In genomic region chr2:180980185-180980942, GRCh38 we compare ENCODE assay signal across 8 cellular contexts.
DNase-seq lines count a peak whose midpoint lies in the region; ATAC-seq and TF ChIP-seq lines count a peak whose summit lies in the region.

Gene UBE2E3 (plus strand): TSS chr2:180980605. CDS start chr2:180982043, 1,438 bp downstream.

- ATAC-seq in GM21367 (IDR thresholded peaks at IDR 0.05; ENCODE audit: unreplicated experiment): peak; percentile 70

- no peaks in the 10 kb centered on the region for H3K9me3 ChIP-seq in HUES48 (ENCODE audit: control insufficient read depth, insufficient read depth, low read length)

- H3K27ac ChIP-seq in HUES48 (ENCODE audit: low read depth, low read length): peak within 1 kb of the TSS; percentile 74

- peaks cover 13% of the 10 kb centered on the region for H3K36me3 Mint-ChIP-seq in nephron (ENCODE audit: low read depth)
- H3K36me3 Mint-ChIP-seq in stimulated activated naive CD8-positive, alpha-beta T cell treated with anti-CD3 and anti-CD28 coated beads, Interleukin-15, Interleukin-2, amounts not matched to agents 100 ng/mL and 50 ng/mL, for 24 hours (ENCODE audit: low read depth): peaks cover 29% of the 10 kb centered on the region

- H3K9me3 Mint-ChIP-seq in nephron: no peaks in the 10 kb centered on the region
- H3K9me3 Mint-ChIP-seq in stimulated activated naive CD8-positive, alpha-beta T cell treated with anti-CD3 and anti-CD28 coated beads, Interleukin-15, Interleukin-2, amounts not matched to agents 100 ng/mL and 50 ng/mL, for 24 hours: no peaks in the 10 kb centered on the region

- H3K9ac ChIP-seq in HUES48 (ENCODE audit: low read depth, low read length): peak within 1 kb of the TSS; percentile 77

- peak; percentile 67 for DNase-seq in DMS 273 treated with DMSO at 0.1 percent for 48 hours (lab: John Stamatoyannopoulos, UW)
- peak; percentile 81 for DNase-seq in RPMI8226
- DNase-seq in activated T-helper 9 cell treated with anti-CD3 and anti-CD28 coated beads, Interleukin-2, amount 50 U/mL, for 16 hours (ENCODE audit: low read depth): peak; percentile 70
- DNase-seq in fibroblast of pulmonary artery (ENCODE audit: low read depth): peak; percentile 86

- H3K4me1 ChIP-seq in HUES48 (ENCODE audit: control insufficient read depth, insufficient read depth, low read length): peaks cover 44% of the 10 kb centered on the region

- H3K27me3 Mint-ChIP-seq in nephron (ENCODE audit: low read depth): no peaks in the 10 kb centered on the region
- peaks cover 11% of the 10 kb centered on the region for H3K27me3 Mint-ChIP-seq in stimulated activated naive CD8-positive, alpha-beta T cell treated with anti-CD3 and anti-CD28 coated beads, Interleukin-15, Interleukin-2, amounts not matched to agents 100 ng/mL and 50 ng/mL, for 24 hours

- peak within 1 kb of the TSS; percentile 98 to 99 (median 98) for H3K27ac Mint-ChIP-seq in nephron
- H3K27ac Mint-ChIP-seq in stimulated activated naive CD8-positive, alpha-beta T cell treated with anti-CD3 and anti-CD28 coated beads, Interleukin-15, Interleukin-2, amounts not matched to agents 100 ng/mL and 50 ng/mL, for 24 hours: peak within 1 kb of the TSS; percentile 98

- H3K4me1 Mint-ChIP-seq in nephron: peaks cover 43% of the 10 kb centered on the region
- peaks cover 38% of the 10 kb centered on the region for H3K4me1 Mint-ChIP-seq in stimulated activated naive CD8-positive, alpha-beta T cell treated with anti-CD3 and anti-CD28 coated beads, Interleukin-15, Interleukin-2, amounts not matched to agents 100 ng/mL and 50 ng/mL, for 24 hours (ENCODE audit: low read depth)

- H3K36me3 ChIP-seq in HUES48 (ENCODE audit: control insufficient read depth, insufficient read depth, low read length): peaks cover 24% of the 10 kb centered on the region

- H3K4me3 ChIP-seq in HUES48 (ENCODE audit: low read depth, low read length) (peak within 1 kb of the TSS; percentile 71), fibroblast of pulmonary artery (replicated peaks; ENCODE audit: low read depth, low read length) (peak within 1 kb of the TSS; percentile 80)

- no peaks in the 10 kb centered on the region for H3K27me3 ChIP-seq in HUES48 (ENCODE audit: control insufficient read depth, insufficient read depth, low read length)

- H3K4me3 Mint-ChIP-seq in nephron: peak within 1 kb of the TSS; percentile 93 to 100 (median 98)
- peak within 1 kb of the TSS; percentile 97 for H3K4me3 Mint-ChIP-seq in stimulated activated naive CD8-positive, alpha-beta T cell treated with anti-CD3 and anti-CD28 coated beads, Interleukin-15, Interleukin-2, amounts not matched to agents 100 ng/mL and 50 ng/mL, for 24 hours

- TF ChIP-seq CTCF in fibroblast of pulmonary artery (IDR thresholded peaks at IDR 0.05; ENCODE audit: low read length, missing control alignments) (peak; percentile 53), nephron (IDR thresholded peaks at IDR 0.05; ENCODE audit: unreplicated experiment in 3 of 3) (peak; percentile 51 to 66 (median 58))

Comparison
In these comparisons a context has a peak if more than half of its experiments do, and no peak if none do; other contexts are left out.
1. Peak in every context shown above with its lines: DNase-seq, ATAC-seq, H3K4me3 ChIP-seq and H3K27ac ChIP-seq.